33 cellular contexts compared by ENCODE assay signal in the genomic region with DNA sequence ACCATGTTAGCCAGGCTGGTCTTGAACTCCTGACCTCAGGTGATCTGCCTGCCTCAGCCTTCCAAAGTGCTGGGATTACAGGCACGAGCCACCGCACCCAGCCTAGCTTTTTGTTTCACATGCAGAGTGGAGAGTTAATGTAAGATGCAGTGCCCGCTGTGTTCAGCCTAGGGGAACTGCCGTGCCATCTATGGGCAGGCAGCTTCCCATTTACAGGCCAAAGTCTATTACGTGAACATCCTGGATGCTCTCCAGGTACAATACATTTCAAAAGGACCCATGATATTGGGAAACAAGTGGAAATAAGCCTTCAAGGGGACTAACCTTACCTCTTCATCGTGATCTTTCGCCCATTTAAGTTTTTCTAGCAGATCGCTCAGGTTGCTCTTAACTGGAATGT.
"Had no signal": no experiment of that assay in that cellular context is flagged by ENCODE, and none has a peak within 500 bp of the region (broad histone marks: within the 10 kb centered on the region; RNA-seq: fewer than 3 reads in every experiment).

No MANE protein-coding gene starts in this region.

- H3K9me3 ChIP-seq: adrenal gland, ascending aorta, body of pancreas, breast epithelium had no signal

- H3K36me3 ChIP-seq: breast epithelium had no signal

- DNase-seq: activated effector memory CD4-positive, alpha-beta T cell treated with anti-CD3 and anti-CD28 coated beads, Interleukin-2, amount 50 U/mL, for 16 hours; activated effector memory CD4-positive, alpha-beta T cell treated with Interleukin-2 at 50 U/mL for 16 hours; activated gamma-delta T cell; activated gamma-delta T cell treated with Interleukin-2 at 50 U/mL for 16 hours; activated naive CD4-positive, alpha-beta T cell; activated naive CD4-positive, alpha-beta T cell treated with anti-CD3 and anti-CD28 coated beads for 36 hours; activated naive CD4-positive, alpha-beta T cell treated with anti-CD3 and anti-CD28 coated beads, Interleukin-2, amount 10 ng/mL, durations not matched to agents 7 days and 5 days; activated naive CD4-positive, alpha-beta T cell treated with anti-CD3 and anti-CD28 coated beads, Interleukin-2, amount 50 U/mL, for 16 hours; activated naive CD8-positive, alpha-beta T cell treated with anti-CD3 and anti-CD28 coated beads for 36 hours; activated naive CD8-positive, alpha-beta T cell treated with anti-CD3 and anti-CD28 coated beads, Interleukin-2, amount 10 ng/mL, durations not matched to agents 7 days and 5 days; activated naive CD8-positive, alpha-beta T cell treated with anti-CD3 and anti-CD28 coated beads, Interleukin-2, amount 50 U/mL, for 24 hours; activated T-cell treated with anti-CD3 and anti-CD28 coated beads for 4 hours; activated T-cell treated with anti-CD3 and anti-CD28 coated beads, Interleukin-2, amount 50 U/mL, for 1 hour; activated T-cell treated with anti-CD3 and anti-CD28 coated beads, Interleukin-2, amount 50 U/mL, for 24 hours; activated T-cell treated with anti-CD3 and anti-CD28 coated beads, Interleukin-2, amount 50 U/mL, for 4 hours; activated T-cell treated with anti-CD3 and anti-CD28 coated beads, Interleukin-2, amount 50 U/mL, for 72 hours; adrenal gland; amniotic stem cell; amygdala; anterior cingulate cortex; aorta; body of pancreas; brain microvascular endothelial cell; caudate nucleus; central memory CD4-positive, alpha-beta T cell; cerebellar nuclear complex had no signal

- H3K27me3 ChIP-seq: adrenal gland, ascending aorta, body of pancreas, brain microvascular endothelial cell, breast epithelium, cardiac muscle cell had no signal

- H3K27ac ChIP-seq: adrenal gland, ascending aorta, body of pancreas, brain microvascular endothelial cell, breast epithelium, cardiac muscle cell had no signal

- FAIRE-seq: astrocyte, bronchial epithelial cell had no signal

- H3K4me1 ChIP-seq: adrenal gland, ascending aorta, body of pancreas, breast epithelium had no signal

- ATAC-seq: activated naive CD4-positive, alpha-beta T cell treated with anti-CD3 and anti-CD28 coated beads, Interleukin-2, amount 50 U/mL, for 72 hours; activated naive CD8-positive, alpha-beta T cell treated with anti-CD3 and anti-CD28 coated beads, Interleukin-2, amount 50 U/mL, for 24 hours; activated T-cell treated with anti-CD3 and anti-CD28 coated beads, Interleukin-2, amount 50 U/mL, for 4 hours; activated T-cell treated with anti-CD3 and anti-CD28 coated beads, Interleukin-2, amount 50 U/mL, for 72 hours; activated T-helper 17 cell treated with anti-CD3 and anti-CD28 coated beads, Interleukin-2, amount 50 U/mL, for 72 hours; body of pancreas had no signal

- H3K4me3 ChIP-seq: adrenal gland, ascending aorta, body of pancreas, breast epithelium, cardiac muscle cell had no signal
